ENCODE assay signal across 8 cellular contexts in the genomic region with DNA sequence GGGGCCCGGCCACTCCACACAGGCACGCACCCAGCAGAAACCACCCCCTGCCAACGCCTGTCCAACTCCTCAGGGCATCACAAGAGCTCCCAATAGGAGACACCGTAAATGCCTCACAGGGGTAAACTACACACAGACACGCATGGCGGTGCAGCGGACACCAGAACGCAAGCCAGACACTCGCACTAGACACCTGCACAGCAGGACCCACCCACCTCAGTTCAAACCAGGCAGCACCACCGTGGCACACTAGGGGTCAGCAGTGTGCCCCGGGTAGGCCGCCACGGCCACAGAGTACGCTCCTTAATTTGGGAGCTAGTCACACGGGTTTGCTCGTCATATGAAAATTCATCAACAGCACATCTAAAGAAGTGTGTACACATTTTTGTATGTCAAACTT. TPM values are rescaled to one million over a fixed set of nuclear protein-coding genes. Genes with fewer than 3 reads are reported as not detected.
A peak's percentile ranks its signal among the peaks of the same experiment; 100 is the strongest.
DNase-seq lines count a peak whose midpoint lies in the region; ATAC-seq and TF ChIP-seq lines count a peak whose summit lies in the region.

No MANE protein-coding gene starts in this region.

- no peaks in the 10 kb centered on the region for H3K9me3 ChIP-seq in colonic mucosa
- no peaks in the 10 kb centered on the region for H3K9me3 ChIP-seq in lung (ENCODE audit: control insufficient read depth in 2 of 2, insufficient read depth in 1 of 2, low read length in 1 of 2)

- no peak overlapping the region for H3K27ac ChIP-seq in colonic mucosa
- no peak overlapping the region for H3K27ac ChIP-seq in lung (ENCODE audit: low read depth in 1 of 2, low read length in 1 of 2)

- H3K36me3 ChIP-seq in colonic mucosa (peaks cover 9% of the 10 kb centered on the region), lung (ENCODE audit: control insufficient read depth in 2 of 2, insufficient read depth in 2 of 2, low read length in 2 of 2) (peaks cover 0 to 17% of the 10 kb centered on the region in 2 donors)

- TF ChIP-seq CTCF in colonic mucosa (IDR thresholded peaks at IDR 0.05) = peak; percentile 79
- peak; percentile 47 for TF ChIP-seq CTCF in lung (IDR thresholded peaks at IDR 0.05; ENCODE audit: control extremely low read depth, extremely low read depth)

- H3K4me1 ChIP-seq in colonic mucosa (peaks cover 4% of the 10 kb centered on the region), lung (ENCODE audit: control insufficient read depth in 2 of 2, insufficient read depth in 2 of 2, low read length in 2 of 2) (peaks cover 0 to 13% of the 10 kb centered on the region in 2 donors)

- 35 to 40% methylated on average over 16 of the region's 16 CpGs for WGBS in lung, 2 donors

- H3K9ac ChIP-seq in colonic mucosa (ENCODE audit: low read depth in 2 of 2, low read length in 2 of 2) = no peak overlapping the region

- H3K27me3 ChIP-seq in colonic mucosa (no peaks in the 10 kb centered on the region), lung (ENCODE audit: control insufficient read depth, insufficient read depth) (no peaks in the 10 kb centered on the region)

- no peak for ATAC-seq in lung (ENCODE audit: insufficient read depth, low FRiP score)
- ATAC-seq in GM21619 (IDR thresholded peaks at IDR 0.05; ENCODE audit: unreplicated experiment) = no peak

- H3K4me3 ChIP-seq in colonic mucosa (no peak overlapping the region), lung (no peak overlapping the region)

- peak; percentile 28 to 30 for DNase-seq in NCI-H2081 (lab: John Stamatoyannopoulos, UW)
- DNase-seq in NCI-H2081 treated with DMSO at 0.1 percent for 48 hours (lab: John Stamatoyannopoulos, UW) = no peak
- DNase-seq in NCI-H1694 treated with DMSO at 0.1 percent for 48 hours (lab: John Stamatoyannopoulos, UW) = peak; percentile 41
- DNase-seq in activated CD4-positive, alpha-beta T cell treated with anti-CD3 and anti-CD28 coated beads for 48 hours = peak; percentile 85
- DNase-seq in colonic mucosa = peak; percentile 86
- peak; percentile 79 for DNase-seq in lung (ENCODE audit: low spot score)
- peak; percentile 60 to 62 for DNase-seq in stimulated activated CD8-positive, alpha-beta memory T cell treated with anti-CD3 and anti-CD28 coated beads, Interleukin-2, amount 100 ng/mL, for 48 hours (ENCODE audit: low read depth in 2 of 2)

- intact Hi-C loops in colonic mucosa (cut with DNase I) = loop anchor here (5.0 kb wide), 2 partner anchors 111 to 196 kb away; no protein-coding TSS in a partner anchor

RNA-seq across cellular contexts. Expression of a gene that starts 3.4 kb away (rescaled TPM):
- total RNA-seq in colonic mucosa = 100 to 1,000 TPM in 1 of 2 donors, 10 to 100 TPM in 1; 67.5 to 139 TPM
- 100 to 1,000 TPM in 1 of 2 donors, 10 to 100 TPM in 1; 56.0 to 127 TPM for total RNA-seq in lung
- polyA plus RNA-seq in lung = 10 to 100 TPM; 69.6 to 95.3 TPM

RNA-seq across cellular contexts. Expression of a gene that starts 52.5 kb away (rescaled TPM):
- total RNA-seq in colonic mucosa (10 to 100 TPM; 22.4 to 58.2 TPM), lung (10 to 100 TPM; 12.7 to 51.1 TPM)
- 10 to 100 TPM; 23.1 to 36.7 TPM for polyA plus RNA-seq in lung

RNA-seq across cellular contexts. Expression of a gene that starts 52.8 kb away (rescaled TPM):
- total RNA-seq in colonic mucosa (10 to 100 TPM; 29.3 to 46.7 TPM), lung (10 to 100 TPM; 20.7 to 48.7 TPM)
- 10 to 100 TPM; 29.1 to 33.1 TPM for polyA plus RNA-seq in lung
